ENCODE assay signal across 8 cellular contexts in genomic region chr19:52637718-52638585, GRCh38. TPM values are rescaled to one million over a fixed set of nuclear protein-coding genes. Genes with fewer than 3 reads are reported as not detected.
DNase-seq lines count a peak whose midpoint lies in the region; ATAC-seq and TF ChIP-seq lines count a peak whose summit lies in the region.

TSS of gene ZNF83 (minus strand) at chr19:52638355.

- peaks cover 23% of the 10 kb centered on the region for H3K79me2 ChIP-seq in DND-41 (ENCODE audit: insufficient read depth, low read length)

- H3K4me3 ChIP-seq in DND-41 (ENCODE audit: low read depth in 1 of 2, low read length in 2 of 2) = peak within 1 kb of the TSS; percentile 76 to 97

- peak within 1 kb of the TSS; percentile 89 for H3K4me3 Mint-ChIP-seq in activated naive CD4-positive, alpha-beta T cell treated with anti-CD3 and anti-CD28 coated beads, Interleukin-2, amount 10 ng/mL, durations not matched to agents 7 days and 5 days

- H3K27ac Mint-ChIP-seq in activated naive CD4-positive, alpha-beta T cell treated with anti-CD3 and anti-CD28 coated beads, Interleukin-2, amount 10 ng/mL, durations not matched to agents 7 days and 5 days = peak within 1 kb of the TSS; percentile 95

- no peaks in the 10 kb centered on the region for H3K27me3 ChIP-seq in DND-41 (ENCODE audit: insufficient read depth, low read length, poor library complexity)

- no peaks in the 10 kb centered on the region for H3K27me3 Mint-ChIP-seq in activated naive CD4-positive, alpha-beta T cell treated with anti-CD3 and anti-CD28 coated beads, Interleukin-2, amount 10 ng/mL, durations not matched to agents 7 days and 5 days

- H4K20me1 ChIP-seq in DND-41 (ENCODE audit: insufficient read depth, low read length) = peaks cover 5% of the 10 kb centered on the region; the same call in 1 of the 2 replicates

- CTCF ChIA-PET in activated naive CD4-positive, alpha-beta T cell treated with anti-CD3 and anti-CD28 coated beads, Interleukin-2, amount 10 ng/mL, durations not matched to agents 7 days and 5 days (lab: Charles Lee) = no interaction called here

- peaks cover 19% of the 10 kb centered on the region for H3K4me1 ChIP-seq in DND-41 (ENCODE audit: insufficient read depth, low read length)

- H3K36me3 Mint-ChIP-seq in activated naive CD4-positive, alpha-beta T cell treated with anti-CD3 and anti-CD28 coated beads, Interleukin-2, amount 10 ng/mL, durations not matched to agents 7 days and 5 days = peaks cover 46% of the 10 kb centered on the region

- H3K4me2 ChIP-seq in DND-41 (ENCODE audit: insufficient read depth, low read length) = peak within 1 kb of the TSS; percentile 98

- peak; percentile 87 for ATAC-seq in DND-41 (ENCODE audit: insufficient read depth, low read depth)

- peaks cover 19% of the 10 kb centered on the region for H3K4me1 Mint-ChIP-seq in activated naive CD4-positive, alpha-beta T cell treated with anti-CD3 and anti-CD28 coated beads, Interleukin-2, amount 10 ng/mL, durations not matched to agents 7 days and 5 days

- DNase-seq in DND-41 (peak; percentile 97), H4 (ENCODE audit: low spot score) (peak; percentile 86), M059J (ENCODE audit: low read depth) (peak; percentile 95), SK-N-DZ (ENCODE audit: low spot score) (peak; percentile 76), globus pallidus (ENCODE audit: low spot score) (peak; percentile 88), nucleus accumbens (lab: John Stamatoyannopoulos, UW) (peak; percentile 15 to 97 (median 88)), superior temporal gyrus (ENCODE audit: extremely low spot score) (peak; percentile 84)
- DNase-seq in activated naive CD4-positive, alpha-beta T cell treated with anti-CD3 and anti-CD28 coated beads, Interleukin-2, amount 10 ng/mL, durations not matched to agents 7 days and 5 days = peak; percentile 96

- no peaks in the 10 kb centered on the region for H3K9me3 ChIP-seq in DND-41 (ENCODE audit: insufficient read depth, low read length, severe bottlenecking)

- peak within 1 kb of the TSS; percentile 94 for H3K9ac ChIP-seq in DND-41 (ENCODE audit: low read depth, low read length)

- H3K36me3 ChIP-seq in DND-41 (ENCODE audit: insufficient read depth, low read length) = peaks cover 20% of the 10 kb centered on the region

- peaks cover 31% of the 10 kb centered on the region for H3K9me3 Mint-ChIP-seq in activated naive CD4-positive, alpha-beta T cell treated with anti-CD3 and anti-CD28 coated beads, Interleukin-2, amount 10 ng/mL, durations not matched to agents 7 days and 5 days

- peak within 1 kb of the TSS; percentile 97 for H3K27ac ChIP-seq in DND-41 (ENCODE audit: low read length)

- H2AFZ ChIP-seq in DND-41 (ENCODE audit: low read depth, low read length) = peak within 1 kb of the TSS; percentile 95

- TF ChIP-seq CTCF in DND-41 (IDR thresholded peaks at IDR 0.05; ENCODE audit: borderline replicate concordance, extremely low read depth, low read length, poor library complexity, severe bottlenecking) = no peak

RNA-seq across cellular contexts. Expression of gene ZNF83, which starts in this region (rescaled TPM):
- 23.7 and 35.7 TPM in 2 replicates for total RNA-seq in H4 (2014; rRNA removed; shearing (Covaris generic))
- total RNA-seq in M059J (2014; rRNA removed; shearing (Covaris generic)) = 27.1 and 54.4 TPM in 2 replicates
- 33.4 and 42.0 TPM in 2 replicates for polyA plus RNA-seq in SK-N-DZ (2014; cell fraction: cytosol; rRNA removed)
- 77.9 and 91.2 TPM in 2 replicates for polyA plus RNA-seq in SK-N-DZ (2014; cell fraction: nucleus; rRNA removed)

Comparison
In these comparisons a context has a peak if more than half of its experiments do, and no peak if none do; other contexts are left out.
1. Peak in every context shown above with its lines: DNase-seq, ATAC-seq, H3K4me3 ChIP-seq and H3K27ac ChIP-seq.